9 cellular contexts compared by ENCODE assay signal in the genomic region with DNA sequence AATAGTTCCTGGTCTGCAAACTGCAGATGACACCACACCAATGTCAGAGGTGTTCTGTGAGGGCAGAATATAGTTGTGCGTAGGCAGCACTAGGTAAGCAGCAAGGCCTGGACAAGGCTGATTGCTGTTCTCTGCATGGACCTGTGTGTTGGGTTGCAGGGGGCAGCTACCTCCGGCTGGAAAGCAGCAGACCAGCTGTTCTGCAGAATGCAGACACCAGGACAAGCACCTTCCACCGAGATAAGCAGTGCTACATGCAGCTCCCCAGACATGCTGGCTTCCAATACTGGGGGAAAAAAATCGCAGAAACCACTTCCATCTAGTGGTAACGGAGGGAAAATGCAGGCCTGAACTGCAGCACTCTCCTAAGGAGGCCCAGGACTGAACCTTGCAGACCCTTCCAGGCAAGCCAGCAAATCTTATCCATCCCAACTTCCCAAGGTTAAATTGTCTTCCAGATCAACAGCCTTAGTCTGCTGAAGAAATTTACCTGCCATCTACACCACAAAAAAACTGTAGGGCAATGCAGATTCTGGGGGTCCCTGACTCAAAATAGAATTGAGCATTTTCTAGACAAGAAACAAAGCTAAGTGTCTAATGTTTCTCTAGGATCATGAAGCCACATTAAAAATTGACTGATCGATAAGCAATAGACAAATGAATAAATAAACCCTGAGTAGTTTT. TPM values are rescaled to one million over a fixed set of nuclear protein-coding genes. Genes with fewer than 3 reads are reported as not detected.
DNase-seq lines count a peak whose midpoint lies in the region; ATAC-seq and TF ChIP-seq lines count a peak whose summit lies in the region.
"Had no signal": no experiment of that assay in that cellular context is flagged by ENCODE, and none has a peak within 500 bp of the region (broad histone marks: within the 10 kb centered on the region; RNA-seq: fewer than 3 reads in every experiment).

No MANE protein-coding gene starts in this region.

- peak overlapping the region; percentile 39 for H3K27ac Mint-ChIP-seq in type B pancreatic cell

- peaks cover 7% of the 10 kb centered on the region for H3K9me3 Mint-ChIP-seq in type B pancreatic cell

- H3K4me3 ChIP-seq in BE2C (ENCODE audit: low read depth, low read length): no peak overlapping the region

- peaks cover 7% of the 10 kb centered on the region for H3K4me1 ChIP-seq in BE2C

- H3K4me1 Mint-ChIP-seq in type B pancreatic cell (ENCODE audit: unreplicated experiment): peaks cover 5% of the 10 kb centered on the region
- H3K4me1 Mint-ChIP-seq: naive B cell had no signal

- no peaks in the 10 kb centered on the region for H3K27me3 Mint-ChIP-seq in type B pancreatic cell
- H3K27me3 Mint-ChIP-seq: naive B cell had no signal

- TF ChIP-seq CTCF in BE2C (IDR thresholded peaks at IDR 0.05; ENCODE audit: low read depth, low read length) (peak; percentile 83), type B pancreatic cell (conservative IDR thresholded peaks at IDR 0.05) (peak; percentile 86)

- no peaks in the 10 kb centered on the region for H3K27me3 ChIP-seq in BE2C

- ATAC-seq in GM18498 (IDR thresholded peaks at IDR 0.05; ENCODE audit: unreplicated experiment) (peak; percentile 67), HG03469 (IDR thresholded peaks at IDR 0.05; ENCODE audit: unreplicated experiment) (peak; percentile 57)

- H3K36me3 ChIP-seq in BE2C: no peaks in the 10 kb centered on the region

- no peaks in the 10 kb centered on the region for H3K36me3 Mint-ChIP-seq in type B pancreatic cell
- H3K36me3 Mint-ChIP-seq: naive B cell had no signal

- DNase-seq in BE2C (peak; percentile 72), NCI-H748 treated with DMSO at 0.1 percent for 48 hours (lab: John Stamatoyannopoulos, UW) (peak; percentile 67), cerebellum (ENCODE audit: low spot score) (peak; percentile 86), left kidney (ENCODE audit: low read depth, low spot score) (peak; percentile 84), type B pancreatic cell (ENCODE audit: extremely low spot score, unreplicated experiment) (no peak)
- no peak for DNase-seq in activated CD8-positive, alpha-beta memory T cell treated with anti-CD3 and anti-CD28 coated beads for 24 hours
- DNase-seq: naive B cell had no signal

- H3K9me3 ChIP-seq in BE2C: no peaks in the 10 kb centered on the region; the same call in 1 of the 2 replicates

- no peak overlapping the region for H3K4me3 Mint-ChIP-seq in type B pancreatic cell
- H3K4me3 Mint-ChIP-seq: naive B cell had no signal

RNA-seq across cellular contexts. Expression of a gene that starts 50.5 kb away (rescaled TPM):
- not detected for polyA plus RNA-seq in BE2C (2012; ENCODE audit: insufficient read depth, insufficient read length, low read depth)
- total RNA-seq in cerebellum (3.8 TPM), type B pancreatic cell (ENCODE audit: low replicate concordance) (25.7 and 47.1 TPM in 2 replicates)

Comparison
In these comparisons a context has a peak if more than half of its experiments do, and no peak if none do; other contexts are left out.
1. DNase-seq: peak in BE2C (single experiment), NCI-H748 treated with DMSO at 0.1 percent for 48 hours (single experiment), cerebellum (single experiment) and left kidney (single experiment); none in type B pancreatic cell (single experiment) and activated CD8-positive, alpha-beta memory T cell treated with anti-CD3 and anti-CD28 coated beads for 24 hours (single experiment).